35 cellular contexts compared by ENCODE assay signal in genomic region chr10:49153115-49153514, GRCh38. TPM values are rescaled to one million over a fixed set of nuclear protein-coding genes. Genes with fewer than 3 reads are reported as not detected.
"Had no signal": no experiment of that assay in that cellular context is flagged by ENCODE, and none has a peak within 500 bp of the region (broad histone marks: within the 10 kb centered on the region; RNA-seq: fewer than 3 reads in every experiment).

No MANE protein-coding gene starts in this region.

- H3K27me3 ChIP-seq: neutrophil, pancreas, suprapubic skin, testis, transverse colon, upper lobe of right lung, uterus had no signal

- H3K4me1 Mint-ChIP-seq: naive B cell, nephron progenitor cell, neural crest cell had no signal

- H3K27me3 Mint-ChIP-seq: natural killer cell treated with Interleukin-12 subunit alpha and Interleukin-12 subunit beta and Interleukin-15 and Interleukin-18, amount 100 ng/mL, for 72 hours had no signal

- H3K4me1 ChIP-seq: pancreas, psoas muscle, spleen, suprapubic skin, testis, tibial artery, transverse colon, upper lobe of right lung, uterus had no signal

- DNase-seq: naive B cell; naive thymus-derived CD8-positive, alpha-beta T cell; nephron progenitor cell; nucleus accumbens; pancreas; psoas muscle; right cardiac atrium; spleen; stimulated activated CD4-positive, alpha-beta T cell treated with anti-CD3 and anti-CD28 coated beads, Interleukin-12 subunit alpha, Interleukin-12 subunit beta, amount 100 ng/mL, for 4 hours; stimulated activated CD4-positive, alpha-beta T cell treated with anti-CD3 and anti-CD28 coated beads, Interleukin-1b, Interleukin-23, amount 100 ng/mL, for 48 hours; stimulated activated CD4-positive, alpha-beta T cell treated with anti-CD3 and anti-CD28 coated beads, Interleukin-4, amount 100 ng/mL, for 1 hour; stimulated activated CD4-positive, alpha-beta T cell treated with anti-CD3 and anti-CD28 coated beads, Interleukin-4, amount 100 ng/mL, for 4 hours; stimulated activated CD8-positive, alpha-beta memory T cell treated with anti-CD3 and anti-CD28 coated beads, Interleukin-4, amount 100 ng/mL, for 48 hours; stimulated activated naive CD4-positive, alpha-beta T cell; stimulated activated naive CD8-positive, alpha-beta T cell treated with anti-CD3 and anti-CD28 coated beads, Interleukin-15, amount 100 ng/mL, for 72 hours; stimulated activated naive CD8-positive, alpha-beta T cell treated with anti-CD3 and anti-CD28 coated beads, Interleukin-15, Interleukin-2, amounts not matched to agents 100 U/mL and 50 U/mL, for 24 hours; substantia nigra; testis; tibial artery; transverse colon; upper lobe of right lung; uterus had no signal

- H3K9me3 ChIP-seq: neutrophil, pancreas, psoas muscle, suprapubic skin, testis, tibial artery, transverse colon, upper lobe of right lung, uterus had no signal

- ATAC-seq: naive thymus-derived CD8-positive, alpha-beta T cell; natural killer cell treated with Interleukin-12 subunit alpha and Interleukin-12 subunit beta and Interleukin-15 and Interleukin-18, amount 100 ng/mL, for 72 hours; pancreas; psoas muscle; right cardiac atrium; sciatic nerve; stimulated activated naive CD8-positive, alpha-beta T cell treated with anti-CD3 and anti-CD28 coated beads, Interleukin-15, amount 100 ng/mL, for 72 hours; stimulated activated naive CD8-positive, alpha-beta T cell treated with anti-CD3 and anti-CD28 coated beads, Interleukin-15, Interleukin-2, amounts not matched to agents 100 U/mL and 50 U/mL, for 24 hours had no signal

- H3K27ac Mint-ChIP-seq: naive B cell; naive thymus-derived CD8-positive, alpha-beta T cell; natural killer cell treated with Interleukin-12 subunit alpha and Interleukin-12 subunit beta and Interleukin-15 and Interleukin-18, amount 100 ng/mL, for 72 hours; nephron progenitor cell; progenitor cell of endocrine pancreas; type B pancreatic cell had no signal

- H3K36me3 ChIP-seq: pancreas, suprapubic skin, tibial artery, transverse colon, upper lobe of right lung, uterus had no signal

- H3K4me3 Mint-ChIP-seq: naive thymus-derived CD8-positive, alpha-beta T cell; natural killer cell treated with Interleukin-12 subunit alpha and Interleukin-12 subunit beta and Interleukin-15 and Interleukin-18, amount 100 ng/mL, for 72 hours; nephron progenitor cell; neural crest cell; stimulated activated naive CD8-positive, alpha-beta T cell treated with anti-CD3 and anti-CD28 coated beads, Interleukin-15, amount 100 ng/mL, for 72 hours; type B pancreatic cell had no signal

- H3K36me3 Mint-ChIP-seq: type B pancreatic cell had no signal

- H3K4me2 ChIP-seq: smooth muscle cell had no signal

- H3K27ac ChIP-seq: neutrophil, pancreas, psoas muscle, skin epidermis, spleen, suprapubic skin, testis, tibial artery, transverse colon, upper lobe of right lung, uterus had no signal

- H3K4me3 ChIP-seq: pancreas, psoas muscle, skin epidermis, smooth muscle cell, spleen, suprapubic skin, testis, tibial artery, transverse colon, upper lobe of right lung, uterus had no signal

RNA-seq across cellular contexts. Expression of gene FAM170B, which starts 19.3 kb away (rescaled TPM):
- total RNA-seq: naive thymus-derived CD8-positive, alpha-beta T cell; neural crest cell; omental fat pad; osteocyte; pancreas; progenitor cell of endocrine pancreas; psoas muscle; renal cortical epithelial cell; right cardiac atrium; sciatic nerve; smooth muscle cell; spleen; suprapubic skin; transverse colon; upper lobe of right lung; urinary bladder; uterus had no signal
- polyA plus RNA-seq: naive thymus-derived CD8-positive, alpha-beta T cell; pancreas; right cardiac atrium; smooth muscle cell; urinary bladder had no signal

RNA-seq across cellular contexts. Expression of gene TMEM273, which starts 35.1 kb away (rescaled TPM):
- total RNA-seq: osteocyte, progenitor cell of endocrine pancreas, renal cortical epithelial cell had no signal
- polyA plus RNA-seq: smooth muscle cell had no signal

RNA-seq across cellular contexts. Expression of gene VSTM4, which starts 37.8 kb away (rescaled TPM):
- total RNA-seq: naive thymus-derived CD8-positive, alpha-beta T cell had no signal
